9 cellular contexts compared by ENCODE assay signal in the genomic region with DNA sequence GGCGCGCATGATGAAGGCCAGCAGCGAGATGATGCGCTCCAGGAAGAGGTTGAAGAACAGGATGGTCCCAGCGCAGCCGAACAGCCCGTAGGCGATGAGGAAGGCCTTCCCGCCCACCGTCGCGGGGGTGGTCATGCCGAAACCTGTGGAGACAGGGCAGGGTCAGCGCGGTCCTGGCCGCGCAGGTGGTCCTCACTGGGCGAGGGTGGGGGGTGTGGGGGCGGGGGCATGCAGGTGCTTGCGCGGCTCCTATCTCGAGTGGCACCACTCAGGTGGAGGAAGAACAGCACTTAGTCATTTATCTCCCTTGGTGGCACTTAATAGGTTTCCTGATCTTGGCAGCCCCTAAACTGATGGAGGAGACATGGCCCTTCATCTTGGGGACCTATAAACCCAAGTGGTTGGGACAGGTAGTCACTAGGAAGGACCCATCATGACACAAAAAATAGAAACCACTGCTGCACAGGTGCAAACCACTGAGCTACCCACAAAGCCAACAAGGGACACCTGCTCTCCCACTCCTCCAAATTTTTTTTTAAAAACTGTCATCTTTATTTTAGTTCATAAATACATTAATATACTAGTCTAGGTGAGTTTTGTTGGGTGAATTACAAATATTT. TPM values are rescaled to one million over a fixed set of nuclear protein-coding genes. Genes with fewer than 3 reads are reported as not detected.
DNase-seq lines count a peak whose midpoint lies in the region; ATAC-seq and TF ChIP-seq lines count a peak whose summit lies in the region.
"Had no signal": no experiment of that assay in that cellular context is flagged by ENCODE, and none has a peak within 500 bp of the region (broad histone marks: within the 10 kb centered on the region; RNA-seq: fewer than 3 reads in every experiment).

No MANE protein-coding gene starts in this region.

- no peaks in the 10 kb centered on the region; the same call in 2 of the 3 replicates for H3K36me3 Mint-ChIP-seq in GM23338 (ENCODE audit: low read depth)
- no peaks in the 10 kb centered on the region for H3K36me3 Mint-ChIP-seq in activated naive CD8-positive, alpha-beta T cell treated with anti-CD3 and anti-CD28 coated beads for 36 hours
- H3K36me3 Mint-ChIP-seq in naive thymus-derived CD4-positive, alpha-beta T cell: peaks cover 0 to 5% (median 0%) of the 10 kb centered on the region in 5 donors

- H3K4me3 ChIP-seq in BLaER1: peak overlapping the region; percentile 76
- H3K4me3 ChIP-seq in GM23338: peak overlapping the region; percentile 61
- H3K4me3 ChIP-seq in naive thymus-derived CD4-positive, alpha-beta T cell (ENCODE audit: low read length): peak overlapping the region; percentile 74
- H3K4me3 ChIP-seq: cardiac muscle cell had no signal

- ATAC-seq in GM23338 (no peak), HG03469 (IDR thresholded peaks at IDR 0.05; ENCODE audit: unreplicated experiment) (no peak)
- ATAC-seq in naive thymus-derived CD4-positive, alpha-beta T cell: no peak

- H3K4me2 ChIP-seq in BLaER1 (peak overlapping the region; percentile 98), GM23338 (peak overlapping the region; percentile 87)

- peaks cover 10% of the 10 kb centered on the region; the same call in 1 of the 2 replicates for H3F3A ChIP-seq in GM23338 (replicated peaks; ENCODE audit: low read depth)

- no peaks in the 10 kb centered on the region for H3K9me3 ChIP-seq in BLaER1
- no peaks in the 10 kb centered on the region for H3K9me3 ChIP-seq in naive thymus-derived CD4-positive, alpha-beta T cell (ENCODE audit: control insufficient read depth in 2 of 3, low read length in 3 of 3)

- DNase-seq in GM23338 (ENCODE audit: low spot score) (no peak), NCI-H446 treated with DMSO at 0.1 percent for 48 hours (lab: John Stamatoyannopoulos, UW) (no peak), glomerular visceral epithelial cell (ENCODE audit: extremely low spot score) (no peak)
- no peak for DNase-seq in activated naive CD8-positive, alpha-beta T cell treated with anti-CD3 and anti-CD28 coated beads for 36 hours
- DNase-seq in naive thymus-derived CD4-positive, alpha-beta T cell: no peak
- no peak for DNase-seq in effector CD8-positive, alpha-beta T cell (lab: John Stamatoyannopoulos, UW)

- H3K4me1 Mint-ChIP-seq in GM23338: peaks cover 22% of the 10 kb centered on the region
- H3K4me1 Mint-ChIP-seq in activated naive CD8-positive, alpha-beta T cell treated with anti-CD3 and anti-CD28 coated beads for 36 hours: peaks cover 14% of the 10 kb centered on the region
- peaks cover 5 to 21% (median 20%) of the 10 kb centered on the region in 7 donors for H3K4me1 Mint-ChIP-seq in naive thymus-derived CD4-positive, alpha-beta T cell

- H3K27me3 ChIP-seq in BLaER1 (no peaks in the 10 kb centered on the region), GM23338 (ENCODE audit: insufficient read depth) (peaks cover 29% of the 10 kb centered on the region)
- H3K27me3 ChIP-seq in naive thymus-derived CD4-positive, alpha-beta T cell (ENCODE audit: control insufficient read depth in 2 of 2, insufficient read depth in 2 of 2, low read length in 2 of 2): no peaks in the 10 kb centered on the region
- H3K27me3 ChIP-seq: cardiac muscle cell had no signal

- CTCF ChIA-PET in naive thymus-derived CD4-positive, alpha-beta T cell (lab: Charles Lee): no interaction called here

- H3K27ac ChIP-seq in BLaER1 (peak overlapping the region; percentile 93), GM23338 (ENCODE audit: low read depth) (no peak overlapping the region)
- peak overlapping the region; percentile 15 for H3K27ac ChIP-seq in naive thymus-derived CD4-positive, alpha-beta T cell (ENCODE audit: low read depth, low read length)
- H3K27ac ChIP-seq: cardiac muscle cell had no signal

- H3K36me3 ChIP-seq in BLaER1 (peaks cover 12% of the 10 kb centered on the region; the same call in 1 of the 2 replicates), GM23338 (ENCODE audit: insufficient read depth) (no peaks in the 10 kb centered on the region)
- no peaks in the 10 kb centered on the region for H3K36me3 ChIP-seq in naive thymus-derived CD4-positive, alpha-beta T cell (ENCODE audit: control insufficient read depth in 2 of 3, insufficient read depth in 3 of 3, low read length in 3 of 3)
- H3K36me3 ChIP-seq: cardiac muscle cell had no signal

- peak overlapping the region; percentile 81; the same call in 1 of the 2 replicates for H2AFZ ChIP-seq in GM23338

- no peaks in the 10 kb centered on the region for H3K79me2 ChIP-seq in GM23338 (replicated peaks; ENCODE audit: insufficient read depth)

- H3K9me3 Mint-ChIP-seq in GM23338: no peaks in the 10 kb centered on the region; the same call in 2 of the 3 replicates
- no peaks in the 10 kb centered on the region for H3K9me3 Mint-ChIP-seq in activated naive CD8-positive, alpha-beta T cell treated with anti-CD3 and anti-CD28 coated beads for 36 hours
- H3K9me3 Mint-ChIP-seq in naive thymus-derived CD4-positive, alpha-beta T cell: no peaks in the 10 kb centered on the region

- H3K27ac Mint-ChIP-seq in GM23338: no peak overlapping the region
- H3K27ac Mint-ChIP-seq in activated naive CD8-positive, alpha-beta T cell treated with anti-CD3 and anti-CD28 coated beads for 36 hours: peak overlapping the region; percentile 45
- peak overlapping the region in 6 of 9 donors; percentile 82 to 96 (median 90) for H3K27ac Mint-ChIP-seq in naive thymus-derived CD4-positive, alpha-beta T cell

- H4K20me1 ChIP-seq in BLaER1 (no peaks in the 10 kb centered on the region), GM23338 (replicated peaks; ENCODE audit: insufficient read depth) (no peaks in the 10 kb centered on the region)

- no peaks in the 10 kb centered on the region for H3K9me2 ChIP-seq in GM23338 (ENCODE audit: insufficient read depth)

- peaks cover 25% of the 10 kb centered on the region for H3K27me3 Mint-ChIP-seq in GM23338 (ENCODE audit: insufficient read depth, low read depth, poor library complexity)
- no peaks in the 10 kb centered on the region for H3K27me3 Mint-ChIP-seq in activated naive CD8-positive, alpha-beta T cell treated with anti-CD3 and anti-CD28 coated beads for 36 hours
- H3K27me3 Mint-ChIP-seq in naive thymus-derived CD4-positive, alpha-beta T cell: peaks cover 0 to 4% (median 0%) of the 10 kb centered on the region in 5 donors

- H3K4me1 ChIP-seq in BLaER1 (peaks cover 80% of the 10 kb centered on the region), GM23338 (ENCODE audit: insufficient read depth) (peaks cover 11% of the 10 kb centered on the region)
- H3K4me1 ChIP-seq in naive thymus-derived CD4-positive, alpha-beta T cell (ENCODE audit: control insufficient read depth in 2 of 2, insufficient read depth in 2 of 2, low read length in 2 of 2): peaks cover 0 to 4% of the 10 kb centered on the region in 2 donors

- intact Hi-C loops in naive thymus-derived CD4-positive, alpha-beta T cell (cut with micrococcal nuclease): loop anchor here (1.0 to 10.0 kb wide), 10 partner anchors 118 to 607 kb away; a partner anchor contains a TSS

- peak overlapping the region; percentile 71 for H3K4me3 Mint-ChIP-seq in GM23338
- peak overlapping the region; percentile 87 for H3K4me3 Mint-ChIP-seq in activated naive CD8-positive, alpha-beta T cell treated with anti-CD3 and anti-CD28 coated beads for 36 hours
- peak overlapping the region; percentile 90 to 99 (median 95) for H3K4me3 Mint-ChIP-seq in naive thymus-derived CD4-positive, alpha-beta T cell

- peak overlapping the region; percentile 90 for H3K9ac ChIP-seq in BLaER1

- POLR2A ChIA-PET in naive thymus-derived CD4-positive, alpha-beta T cell (lab: Charles Lee): no interaction called here

- no peak for TF ChIP-seq CTCF in GM23338 (conservative IDR thresholded peaks at IDR 0.05; ENCODE audit: low read depth in 2 of 2)

TF ChIP-seq in GM23338, 12 proteins besides CTCF, POLR2A, EP300 and RAD21:
- TF ChIP-seq, protein P1, sequence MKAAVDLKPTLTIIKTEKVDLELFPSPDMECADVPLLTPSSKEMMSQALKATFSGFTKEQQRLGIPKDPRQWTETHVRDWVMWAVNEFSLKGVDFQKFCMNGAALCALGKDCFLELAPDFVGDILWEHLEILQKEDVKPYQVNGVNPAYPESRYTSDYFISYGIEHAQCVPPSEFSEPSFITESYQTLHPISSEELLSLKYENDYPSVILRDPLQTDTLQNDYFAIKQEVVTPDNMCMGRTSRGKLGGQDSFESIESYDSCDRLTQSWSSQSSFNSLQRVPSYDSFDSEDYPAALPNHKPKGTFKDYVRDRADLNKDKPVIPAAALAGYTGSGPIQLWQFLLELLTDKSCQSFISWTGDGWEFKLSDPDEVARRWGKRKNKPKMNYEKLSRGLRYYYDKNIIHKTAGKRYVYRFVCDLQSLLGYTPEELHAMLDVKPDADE (IDR thresholded peaks at IDR 0.05): no peak

RNA-seq across cellular contexts. Expression of a gene that starts 49.0 kb away (rescaled TPM):
- total RNA-seq in GM23338 (2014; rRNA removed; shearing (Covaris generic)): 17.3 and 17.5 TPM in 2 replicates
- polyA plus RNA-seq in GM23338 (2016; fragmentation: Nextera tagmentation; extraction: Ambion mirVana): 6.6 and 7.1 TPM in 2 replicates
- under 1 TPM; 0.33 to 0.38 TPM for total RNA-seq in activated naive CD8-positive, alpha-beta T cell treated with anti-CD3 and anti-CD28 coated beads for 36 hours
- total RNA-seq in naive thymus-derived CD4-positive, alpha-beta T cell: under 1 TPM; 0.20 to 0.43 (median 0.27) TPM
- polyA plus RNA-seq in naive thymus-derived CD4-positive, alpha-beta T cell: under 1 TPM; 0.18 to 0.25 TPM

Comparison
In these comparisons a context has a peak if more than half of its experiments do, and no peak if none do; other contexts are left out.
1. RNA of a gene that starts 49.0 kb away (total RNA-seq): 17.3 to 17.5 TPM in GM23338; 0.33 to 0.38 TPM in activated naive CD8-positive, alpha-beta T cell treated with anti-CD3 and anti-CD28 coated beads for 36 hours and 0.20 to 0.43 TPM in naive thymus-derived CD4-positive, alpha-beta T cell; every median in the first group is over 10 times any median in the second.
2. Peak in every context shown above with its lines, with median percentiles within 50 percentile points of each other: H3K4me3 ChIP-seq and H3K4me3 Mint-ChIP-seq.